ENCODE assay signal across 8 cellular contexts in genomic region chr6:149032599-149033405, GRCh38.
DNase-seq lines count a peak whose midpoint lies in the region; ATAC-seq and TF ChIP-seq lines count a peak whose summit lies in the region.

No MANE protein-coding gene starts in this region.

- POLR2A ChIA-PET in activated naive CD8-positive, alpha-beta T cell treated with anti-CD3 and anti-CD28 coated beads, Interleukin-2, amount 10 ng/mL, durations not matched to agents 7 days and 5 days (lab: Charles Lee): interaction anchor here (0.6 to 1.4 kb wide), 5 partner anchors 31 to 399 kb away, joined by 3 to 6 read pairs (median 3); no protein-coding TSS in a partner anchor

- no peaks in the 10 kb centered on the region for H3K9me3 Mint-ChIP-seq in activated naive CD8-positive, alpha-beta T cell treated with anti-CD3 and anti-CD28 coated beads, Interleukin-2, amount 10 ng/mL, durations not matched to agents 7 days and 5 days
- H3K9me3 Mint-ChIP-seq in type B pancreatic cell: no peaks in the 10 kb centered on the region

- H3K27ac ChIP-seq in mesendoderm (ENCODE audit: low read depth, low read length): no peak overlapping the region

- H2AK5ac ChIP-seq in mesendoderm (ENCODE audit: low read length): no peak overlapping the region

- ATAC-seq in GM18517 (IDR thresholded peaks at IDR 0.05; ENCODE audit: unreplicated experiment): peak; percentile 87
- ATAC-seq in HG02588 (IDR thresholded peaks at IDR 0.05; ENCODE audit: unreplicated experiment): peak; percentile 78
- ATAC-seq in activated naive CD8-positive, alpha-beta T cell treated with anti-CD3 and anti-CD28 coated beads, Interleukin-2, amount 10 ng/mL, durations not matched to agents 7 days and 5 days (ENCODE audit: low read depth): peak; percentile 48

- H2BK5ac ChIP-seq in mesendoderm (ENCODE audit: low read length): no peak overlapping the region

- H3K4me3 Mint-ChIP-seq in activated naive CD8-positive, alpha-beta T cell treated with anti-CD3 and anti-CD28 coated beads, Interleukin-2, amount 10 ng/mL, durations not matched to agents 7 days and 5 days: peak overlapping the region; percentile 69
- no peak overlapping the region for H3K4me3 Mint-ChIP-seq in type B pancreatic cell

- H3K79me2 ChIP-seq in mesendoderm (ENCODE audit: control insufficient read depth, insufficient read depth, low read length): no peaks in the 10 kb centered on the region

- DNase-seq in NOMO-1 treated with DMSO at 0.1 percent for 48 hours (lab: John Stamatoyannopoulos, UW; ENCODE audit: unreplicated experiment) (peak; percentile 38), mesendoderm (peak; percentile 17), type B pancreatic cell (ENCODE audit: extremely low spot score, unreplicated experiment) (no peak), NCI-H446 treated with DMSO at 0.1 percent for 48 hours (lab: John Stamatoyannopoulos, UW) (no peak), NCI-H69 (lab: John Stamatoyannopoulos, UW) (no peak)
- DNase-seq in activated naive CD8-positive, alpha-beta T cell treated with anti-CD3 and anti-CD28 coated beads, Interleukin-2, amount 10 ng/mL, durations not matched to agents 7 days and 5 days: no peak

- H3K27me3 Mint-ChIP-seq in activated naive CD8-positive, alpha-beta T cell treated with anti-CD3 and anti-CD28 coated beads, Interleukin-2, amount 10 ng/mL, durations not matched to agents 7 days and 5 days: peaks cover 2% of the 10 kb centered on the region
- H3K27me3 Mint-ChIP-seq in type B pancreatic cell: no peaks in the 10 kb centered on the region

- no peak overlapping the region for H3K18ac ChIP-seq in mesendoderm (ENCODE audit: low read length)

- no peaks in the 10 kb centered on the region for H3K27me3 ChIP-seq in mesendoderm (ENCODE audit: insufficient read depth, low read length, poor library complexity)

- no peak overlapping the region for H3K56ac ChIP-seq in mesendoderm (ENCODE audit: low read length)

- no peak overlapping the region for H2BK15ac ChIP-seq in mesendoderm (replicated peaks; ENCODE audit: low read depth)

- H3K9ac ChIP-seq in mesendoderm (ENCODE audit: low read length): no peak overlapping the region

- no peak overlapping the region for H3K23ac ChIP-seq in mesendoderm (ENCODE audit: low read length)

- H3K27ac Mint-ChIP-seq in activated naive CD8-positive, alpha-beta T cell treated with anti-CD3 and anti-CD28 coated beads, Interleukin-2, amount 10 ng/mL, durations not matched to agents 7 days and 5 days: peak overlapping the region; percentile 81
- H3K27ac Mint-ChIP-seq in type B pancreatic cell: peak overlapping the region; percentile 32

- no peak overlapping the region for H3K4ac ChIP-seq in mesendoderm (ENCODE audit: low read depth, low read length)

- H3K4me1 ChIP-seq in mesendoderm (ENCODE audit: control insufficient read depth, low read depth, low read length): peaks cover 4% of the 10 kb centered on the region

- peaks cover 49% of the 10 kb centered on the region for H3K4me1 Mint-ChIP-seq in activated naive CD8-positive, alpha-beta T cell treated with anti-CD3 and anti-CD28 coated beads, Interleukin-2, amount 10 ng/mL, durations not matched to agents 7 days and 5 days
- H3K4me1 Mint-ChIP-seq in type B pancreatic cell (ENCODE audit: unreplicated experiment): peaks cover 54% of the 10 kb centered on the region

- WGBS in mesendoderm (ENCODE audit: extremely low coverage, insufficient coverage, low lambda C conversion rate): no CpG with 5 or more reads among the region's 8 CpGs

- H2BK120ac ChIP-seq in mesendoderm (ENCODE audit: low read depth, low read length): no peak overlapping the region

- no peaks in the 10 kb centered on the region for H3K36me3 ChIP-seq in mesendoderm (ENCODE audit: control insufficient read depth, insufficient read depth, low read length)

- H3K4me3 ChIP-seq in mesendoderm (ENCODE audit: low read length): no peak overlapping the region

- H4K5ac ChIP-seq in mesendoderm (ENCODE audit: low read length): no peak overlapping the region

- H3K79me1 ChIP-seq in mesendoderm (ENCODE audit: low read length): no peaks in the 10 kb centered on the region

- no peak overlapping the region for H4K8ac ChIP-seq in mesendoderm (ENCODE audit: low read depth, low read length)

- TF ChIP-seq CTCF in type B pancreatic cell (conservative IDR thresholded peaks at IDR 0.05): no peak

- H3K36me3 Mint-ChIP-seq in activated naive CD8-positive, alpha-beta T cell treated with anti-CD3 and anti-CD28 coated beads, Interleukin-2, amount 10 ng/mL, durations not matched to agents 7 days and 5 days: peaks cover 1% of the 10 kb centered on the region
- peaks cover 3% of the 10 kb centered on the region for H3K36me3 Mint-ChIP-seq in type B pancreatic cell

- no peak overlapping the region for H3K4me2 ChIP-seq in mesendoderm (ENCODE audit: low read length)

Comparison
In these comparisons a context has a peak if more than half of its experiments do, and no peak if none do; other contexts are left out.
1. DNase-seq: peak in NOMO-1 treated with DMSO at 0.1 percent for 48 hours (single experiment) and mesendoderm (single experiment); none in activated naive CD8-positive, alpha-beta T cell treated with anti-CD3 and anti-CD28 coated beads, Interleukin-2, amount 10 ng/mL, durations not matched to agents 7 days and 5 days (single experiment), type B pancreatic cell (single experiment), NCI-H446 treated with DMSO at 0.1 percent for 48 hours (single experiment) and NCI-H69 (single experiment).
2. Peak in every context shown above with its lines, with median percentiles within 50 percentile points of each other: ATAC-seq.